In the genomic region with DNA sequence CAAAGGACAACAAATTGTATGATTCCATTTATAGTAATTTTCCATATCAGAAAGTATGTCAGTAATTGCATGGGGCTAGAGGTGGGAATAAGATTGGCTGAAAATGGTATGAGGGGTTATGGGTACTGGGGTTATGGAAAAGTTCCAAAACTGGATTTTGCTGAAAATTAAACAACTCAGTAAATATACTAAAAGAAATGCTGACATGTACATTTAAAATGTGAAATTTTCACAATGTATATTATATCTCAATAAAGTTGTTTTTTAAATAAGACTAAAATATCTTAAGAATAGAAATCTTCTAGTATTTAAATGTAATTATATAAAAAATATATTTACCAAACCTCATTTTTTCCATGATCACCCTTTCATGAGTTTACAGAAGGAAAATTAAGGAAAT, we compare ENCODE assay signal across 25 cellular contexts.
A peak's percentile ranks its signal among the peaks of the same experiment; 100 is the strongest.
DNase-seq lines count a peak whose midpoint lies in the region; ATAC-seq, FAIRE-seq and TF ChIP-seq lines count a peak whose summit lies in the region.
"Had no signal": no experiment of that assay in that cellular context is flagged by ENCODE, and none has a peak within 500 bp of the region (broad histone marks: within the 10 kb centered on the region; RNA-seq: fewer than 3 reads in every experiment).

No MANE protein-coding gene starts in this region.

- DNase-seq in A549 (ENCODE audit: low read depth in 1 of 2, low spot score in 1 of 2) (no peak), RCC 7860 (ENCODE audit: low spot score) (no peak), frontal cortex (ENCODE audit: low spot score in 2 of 2) (no peak), DMS153 treated with DMSO at 0.1 percent for 48 hours (lab: John Stamatoyannopoulos, UW; ENCODE audit: unreplicated experiment) (no peak), Peyer's patch (no peak), NCI-H146 treated with DMSO at 0.1 percent for 48 hours (lab: John Stamatoyannopoulos, UW; ENCODE audit: unreplicated experiment) (no peak), HFFc6 (no peak)
- DNase-seq: 8988T; BE2C; C1 segment of cervical spinal cord; CD4-positive, alpha-beta memory T cell; CD4-positive, CD25-positive, alpha-beta regulatory T cell; CD8-positive, alpha-beta memory T cell; COR-L47; DMS 273 treated with DMSO at 0.1 percent for 48 hours; DMS153; DMS79 treated with DMSO at 0.1 percent for 48 hours; GDM1 had no signal

- H3K4me2 ChIP-seq in A549: no peak overlapping the region
- H3K4me2 ChIP-seq: BLaER1 had no signal

- no peaks in the 10 kb centered on the region for H3K4me1 ChIP-seq in A549
- no peaks in the 10 kb centered on the region for H3K4me1 ChIP-seq in Peyer's patch
- H3K4me1 ChIP-seq: BE2C, BLaER1 had no signal

- H3K4me3 Mint-ChIP-seq in HFFc6: no peak overlapping the region
- H3K4me3 Mint-ChIP-seq: CD14-positive monocyte; CD4-positive, alpha-beta memory T cell; CD4-positive, CD25-positive, alpha-beta regulatory T cell; CD8-positive, alpha-beta memory T cell had no signal

- no peaks in the 10 kb centered on the region for H3K27me3 ChIP-seq in Peyer's patch
- H3K27me3 ChIP-seq: BE2C, BLaER1 had no signal

- H3K36me3 Mint-ChIP-seq in HFFc6 (ENCODE audit: low read depth): no peaks in the 10 kb centered on the region
- H3K36me3 Mint-ChIP-seq: CD14-positive monocyte; CD4-positive, alpha-beta memory T cell; CD4-positive, CD25-positive, alpha-beta regulatory T cell; CD8-positive, alpha-beta memory T cell had no signal

- H3K9me3 Mint-ChIP-seq in HFFc6: no peaks in the 10 kb centered on the region

- H3K27ac ChIP-seq in A549 (no peak overlapping the region), Peyer's patch (no peak overlapping the region)
- H3K27ac ChIP-seq: BLaER1 had no signal

- no peak overlapping the region for H3K27ac Mint-ChIP-seq in HFFc6
- H3K27ac Mint-ChIP-seq: CD14-positive monocyte; CD4-positive, alpha-beta memory T cell; CD4-positive, CD25-positive, alpha-beta regulatory T cell; CD8-positive, alpha-beta memory T cell had no signal

- FAIRE-seq in A549 (lab: Jason Lieb, UNC): no peak
- peak; percentile 75 for FAIRE-seq in G401.6 (lab: Jason Lieb, UNC)
- FAIRE-seq in RCC 7860 (lab: Jason Lieb, UNC): peak; percentile 27
- peak; percentile 79 for FAIRE-seq in frontal cortex (lab: Jason Lieb, UNC)
- FAIRE-seq: A204.1, GM12878, GM12892, GM18507 had no signal

- POLR2A ChIA-PET in A549 (lab: Yijun Ruan, JAX): no interaction called here

- H3K9me3 ChIP-seq in A549 (no peaks in the 10 kb centered on the region), Peyer's patch (no peaks in the 10 kb centered on the region)
- H3K9me3 ChIP-seq: BE2C, BLaER1 had no signal

- H3K4me1 Mint-ChIP-seq in HFFc6 (ENCODE audit: low read depth): peaks cover 11% of the 10 kb centered on the region
- H3K4me1 Mint-ChIP-seq: CD14-positive monocyte; CD4-positive, alpha-beta memory T cell; CD4-positive, CD25-positive, alpha-beta regulatory T cell; CD8-positive, alpha-beta memory T cell had no signal

- no peak for TF ChIP-seq EP300 in A549 (IDR thresholded peaks at IDR 0.05)

- TF ChIP-seq POLR2A in A549 (IDR thresholded peaks at IDR 0.05; ENCODE audit: low read length) (no peak), Peyer's patch (IDR thresholded peaks at IDR 0.05) (no peak)

- TF ChIP-seq RAD21 in A549 (conservative IDR thresholded peaks at IDR 0.05 in 1 of 2, IDR thresholded peaks at IDR 0.05 in 1 of 2): no peak

- no peak overlapping the region for H3K4me3 ChIP-seq in A549
- H3K4me3 ChIP-seq in Peyer's patch: no peak overlapping the region
- H3K4me3 ChIP-seq: BLaER1, GM12878 had no signal

- CTCF ChIA-PET in A549 (lab: Yijun Ruan, JAX): no interaction called here

- TF ChIP-seq CTCF in A549 (IDR thresholded peaks at IDR 0.05) (no peak), Peyer's patch (IDR thresholded peaks at IDR 0.05) (no peak), HFFc6 (IDR thresholded peaks at IDR 0.05) (no peak)

- H3K27me3 Mint-ChIP-seq in HFFc6 (ENCODE audit: insufficient read depth): peaks cover 1% of the 10 kb centered on the region; the same call in 1 of the 2 replicates
- H3K27me3 Mint-ChIP-seq: CD4-positive, alpha-beta memory T cell; CD4-positive, CD25-positive, alpha-beta regulatory T cell; CD8-positive, alpha-beta memory T cell had no signal

- ATAC-seq in A549: no peak
- ATAC-seq: GM12878 had no signal

- H3K36me3 ChIP-seq in Peyer's patch: no peaks in the 10 kb centered on the region
- H3K36me3 ChIP-seq: BE2C, BLaER1 had no signal

TF ChIP-seq in A549, 52 proteins besides CTCF, POLR2A, EP300 and RAD21:
- no peak for TF ChIP-seq FOXS1 (CRISPR knock-in tag; IDR thresholded peaks at IDR 0.05)
- TF ChIP-seq CBX2 (IDR thresholded peaks at IDR 0.05; ENCODE audit: borderline replicate concordance, low read depth): no peak
- peak; percentile 46 for TF ChIP-seq MAFK (IDR thresholded peaks at IDR 0.05; ENCODE audit: partially characterized antibody)
TF ChIP-seq in A549: peak in this region for 1.
